Comparison of ENCODE assay signal across 14 cellular contexts in the genomic region with DNA sequence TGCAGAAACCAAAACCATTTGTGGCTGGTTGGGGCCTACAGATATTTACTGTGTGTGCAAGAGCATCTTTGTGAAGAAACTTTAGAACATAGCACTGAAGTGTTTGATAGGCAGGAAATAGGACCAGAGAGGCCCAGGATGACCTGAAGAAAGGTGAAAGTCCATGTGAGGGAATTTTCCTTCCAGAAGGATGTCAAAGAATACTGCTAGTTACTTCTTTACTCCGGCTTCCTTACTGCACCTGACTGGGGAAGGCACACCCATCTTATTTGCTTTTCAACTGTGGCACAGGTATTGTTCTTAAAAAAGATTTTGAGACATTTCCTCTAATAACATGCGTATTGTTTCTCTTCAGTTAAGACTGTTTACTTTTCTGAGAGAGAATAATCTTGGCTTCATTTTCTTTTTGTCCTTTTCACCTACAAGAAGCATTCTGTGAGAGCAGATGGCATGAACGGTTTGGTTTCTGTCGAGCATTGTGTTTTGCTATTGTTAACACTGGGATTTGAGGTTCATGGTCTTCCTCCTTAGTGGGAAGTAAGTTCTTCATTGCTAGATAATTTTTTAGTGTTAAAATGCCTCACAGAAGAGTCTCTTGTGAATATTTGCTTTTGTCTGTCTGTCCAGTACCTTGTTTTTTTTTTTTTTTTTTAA.
A peak's percentile ranks its signal among the peaks of the same experiment; 100 is the strongest.
DNase-seq lines count a peak whose midpoint lies in the region; ATAC-seq and TF ChIP-seq lines count a peak whose summit lies in the region.
"Had no signal": no experiment of that assay in that cellular context is flagged by ENCODE, and none has a peak within 500 bp of the region (broad histone marks: within the 10 kb centered on the region; RNA-seq: fewer than 3 reads in every experiment).

No MANE protein-coding gene starts in this region.

- H3K36me3 Mint-ChIP-seq in natural killer cell (no peaks in the 10 kb centered on the region), MCF 10A (ENCODE audit: insufficient read depth, unreplicated experiment) (no peaks in the 10 kb centered on the region)
- H3K36me3 Mint-ChIP-seq in natural killer cell treated with Interleukin-12 subunit alpha and Interleukin-12 subunit beta and Interleukin-15 and Interleukin-18, amount 100 ng/mL, for 72 hours: no peaks in the 10 kb centered on the region

- no peak overlapping the region for H2AFZ ChIP-seq in osteoblast (ENCODE audit: low read length)

- intact Hi-C loops in natural killer cell (cut with micrococcal nuclease): no loop called here
- intact Hi-C loops in colonic mucosa (cut with DNase I): no loop called here
- intact Hi-C loops in MCF 10A (cut with micrococcal nuclease): no loop called here

- CTCF ChIA-PET in MCF 10A (lab: Yijun Ruan, JAX): no interaction called here

- H3K9me3 Mint-ChIP-seq in natural killer cell (no peaks in the 10 kb centered on the region), MCF 10A (ENCODE audit: unreplicated experiment) (no peaks in the 10 kb centered on the region)
- no peaks in the 10 kb centered on the region for H3K9me3 Mint-ChIP-seq in natural killer cell treated with Interleukin-12 subunit alpha and Interleukin-12 subunit beta and Interleukin-15 and Interleukin-18, amount 100 ng/mL, for 72 hours

- H3K27me3 Mint-ChIP-seq in natural killer cell (ENCODE audit: low read depth in 2 of 2) (no peaks in the 10 kb centered on the region), MCF 10A (ENCODE audit: insufficient read depth, unreplicated experiment) (no peaks in the 10 kb centered on the region)
- H3K27me3 Mint-ChIP-seq in natural killer cell treated with Interleukin-12 subunit alpha and Interleukin-12 subunit beta and Interleukin-15 and Interleukin-18, amount 100 ng/mL, for 72 hours: no peaks in the 10 kb centered on the region
- H3K27me3 Mint-ChIP-seq: CD4-positive, CD25-positive, alpha-beta regulatory T cell had no signal

- DNase-seq in natural killer cell (no peak), colonic mucosa (peak; percentile 64), osteoblast (ENCODE audit: insufficient read length, low spot score, missing footprints) (peak; percentile 65), MCF 10A (ENCODE audit: unreplicated experiment) (no peak)
- no peak for DNase-seq in natural killer cell treated with Interleukin-12 subunit alpha and Interleukin-12 subunit beta and Interleukin-15 and Interleukin-18, amount 100 ng/mL, for 72 hours (ENCODE audit: low spot score)
- DNase-seq: ACHN; Calu3; CD4-positive, CD25-positive, alpha-beta regulatory T cell; H7; MG63; NCI-H526 treated with DMSO at 0.1 percent for 48 hours; SIG-M5 had no signal

- POLR2A ChIA-PET in MCF 10A (lab: Yijun Ruan, JAX): no interaction called here

- H3K4me3 Mint-ChIP-seq in natural killer cell (no peak overlapping the region), MCF 10A (ENCODE audit: unreplicated experiment) (no peak overlapping the region)
- H3K4me3 Mint-ChIP-seq in natural killer cell treated with Interleukin-12 subunit alpha and Interleukin-12 subunit beta and Interleukin-15 and Interleukin-18, amount 100 ng/mL, for 72 hours: no peak overlapping the region
- H3K4me3 Mint-ChIP-seq: CD4-positive, CD25-positive, alpha-beta regulatory T cell had no signal

- H3K27ac ChIP-seq in colonic mucosa: peak overlapping the region; percentile 61
- H3K27ac ChIP-seq in osteoblast (ENCODE audit: low read depth, low read length): no peak overlapping the region

- no TSS peak for BruUV-seq in MCF 10A (replicated peaks; lab: Mats Ljungman, UMichigan)

- no peak overlapping the region for H3K4me3 ChIP-seq in colonic mucosa
- H3K4me3 ChIP-seq in osteoblast (ENCODE audit: insufficient read depth, low read length): no peak overlapping the region
- H3K4me3 ChIP-seq: MG63 had no signal

- H3K27me3 ChIP-seq in colonic mucosa (no peaks in the 10 kb centered on the region), osteoblast (ENCODE audit: insufficient read depth, low read length) (no peaks in the 10 kb centered on the region)
- H3K27me3 ChIP-seq: MG63 had no signal

- peaks cover 6% of the 10 kb centered on the region for H4K20me1 ChIP-seq in osteoblast (ENCODE audit: insufficient read depth, low read length)

- H3K9me3 ChIP-seq in colonic mucosa: no peaks in the 10 kb centered on the region
- no peaks in the 10 kb centered on the region for H3K9me3 ChIP-seq in osteoblast (ENCODE audit: low read depth, low read length)
- H3K9me3 ChIP-seq: MG63 had no signal

- H3K4me1 ChIP-seq in colonic mucosa: peaks cover 3% of the 10 kb centered on the region
- H3K4me1 ChIP-seq in osteoblast (ENCODE audit: insufficient read depth, low read length): peaks cover 16% of the 10 kb centered on the region

- H3K36me3 ChIP-seq in colonic mucosa (no peaks in the 10 kb centered on the region), osteoblast (ENCODE audit: insufficient read depth, low read length) (no peaks in the 10 kb centered on the region)
- H3K36me3 ChIP-seq: MG63 had no signal

- H3K4me1 Mint-ChIP-seq in natural killer cell: peaks cover 71 to 84% of the 10 kb centered on the region in 2 donors
- peaks cover 30 to 40% of the 10 kb centered on the region in 2 donors for H3K4me1 Mint-ChIP-seq in natural killer cell treated with Interleukin-12 subunit alpha and Interleukin-12 subunit beta and Interleukin-15 and Interleukin-18, amount 100 ng/mL, for 72 hours (ENCODE audit: low read depth in 2 of 2)
- peaks cover 12% of the 10 kb centered on the region for H3K4me1 Mint-ChIP-seq in MCF 10A (ENCODE audit: insufficient read depth, unreplicated experiment)

- H3K27ac Mint-ChIP-seq in natural killer cell (peak overlapping the region; percentile 30 to 58), MCF 10A (ENCODE audit: low read depth, unreplicated experiment) (no peak overlapping the region)
- peak overlapping the region in 1 of 2 donors; percentile 21 for H3K27ac Mint-ChIP-seq in natural killer cell treated with Interleukin-12 subunit alpha and Interleukin-12 subunit beta and Interleukin-15 and Interleukin-18, amount 100 ng/mL, for 72 hours
- H3K27ac Mint-ChIP-seq: CD4-positive, CD25-positive, alpha-beta regulatory T cell had no signal

- ATAC-seq in natural killer cell (no peak), GM18870 (IDR thresholded peaks at IDR 0.05; ENCODE audit: unreplicated experiment) (no peak), HG03439 (IDR thresholded peaks at IDR 0.05; ENCODE audit: unreplicated experiment) (no peak)
- no peak for ATAC-seq in natural killer cell treated with Interleukin-12 subunit alpha and Interleukin-12 subunit beta and Interleukin-15 and Interleukin-18, amount 100 ng/mL, for 72 hours

- no peak overlapping the region for H3K4me2 ChIP-seq in osteoblast (ENCODE audit: insufficient read depth, low read length)

- peaks cover 15% of the 10 kb centered on the region for H3K79me2 ChIP-seq in osteoblast (ENCODE audit: insufficient read depth, low read length)

- H3K9ac ChIP-seq in colonic mucosa (ENCODE audit: low read depth in 2 of 2, low read length in 2 of 2): peak overlapping the region in 1 of 2 donors; percentile 37

- TF ChIP-seq CTCF in natural killer cell (IDR thresholded peaks at IDR 0.05): no peak
- TF ChIP-seq CTCF in colonic mucosa (IDR thresholded peaks at IDR 0.05): no peak
- TF ChIP-seq CTCF in osteoblast (IDR thresholded peaks at IDR 0.05; ENCODE audit: extremely low read depth, low read depth, low read length): no peak
- TF ChIP-seq CTCF in MCF 10A (IDR thresholded peaks at IDR 0.05; ENCODE audit: unreplicated experiment): no peak

Comparison
In these comparisons a context has a peak if more than half of its experiments do, and no peak if none do; other contexts are left out.
1. DNase-seq: peak in colonic mucosa (single experiment) and osteoblast (single experiment); none in natural killer cell (single experiment), natural killer cell treated with Interleukin-12 subunit alpha and Interleukin-12 subunit beta and Interleukin-15 and Interleukin-18, amount 100 ng/mL, for 72 hours (single experiment) and MCF 10A (single experiment).